13 cellular contexts compared by ENCODE assay signal in genomic region chr6:81265106-81265505, GRCh38.
DNase-seq lines count a peak whose midpoint lies in the region; ATAC-seq and TF ChIP-seq lines count a peak whose summit lies in the region.
"Had no signal": no experiment of that assay in that cellular context is flagged by ENCODE, and none has a peak within 500 bp of the region (broad histone marks: within the 10 kb centered on the region; RNA-seq: fewer than 3 reads in every experiment).

No MANE protein-coding gene starts in this region.

- H3K9ac ChIP-seq in skeletal muscle tissue (ENCODE audit: low read depth in 1 of 3, low read length in 3 of 3), result peak overlapping the region in 1 of 3 donors; percentile 13

- ATAC-seq in GM18861 (IDR thresholded peaks at IDR 0.05; ENCODE audit: unreplicated experiment), result no peak
- no peak for ATAC-seq in HG02763 (IDR thresholded peaks at IDR 0.05; ENCODE audit: unreplicated experiment)

- TF ChIP-seq CTCF in WI38 (IDR thresholded peaks at IDR 0.05; ENCODE audit: low read depth, low read length), result no peak
- TF ChIP-seq CTCF in left ventricle myocardium inferior (IDR thresholded peaks at IDR 0.05; ENCODE audit: borderline replicate concordance), result no peak

- no peaks in the 10 kb centered on the region for H3K36me3 ChIP-seq in left ventricle myocardium inferior
- H3K36me3 ChIP-seq in skeletal muscle tissue (ENCODE audit: control insufficient read depth in 3 of 3, insufficient read depth in 3 of 3, low read length in 3 of 3), result no peaks in the 10 kb centered on the region
- H3K36me3 ChIP-seq: adrenal gland, spleen had no signal

- H3K27me3 ChIP-seq in left ventricle myocardium inferior (ENCODE audit: low read depth), result no peaks in the 10 kb centered on the region
- H3K27me3 ChIP-seq in skeletal muscle tissue (ENCODE audit: control insufficient read depth in 3 of 3, insufficient read depth in 3 of 3, low read length in 3 of 3), result no peaks in the 10 kb centered on the region
- H3K27me3 ChIP-seq: adrenal gland, spleen had no signal

- H3K9me3 ChIP-seq in left ventricle myocardium inferior (replicated peaks), result peaks cover 10% of the 10 kb centered on the region
- H3K9me3 ChIP-seq in skeletal muscle tissue (ENCODE audit: control insufficient read depth in 3 of 3, low read length in 3 of 3), result no peaks in the 10 kb centered on the region
- H3K9me3 ChIP-seq: adrenal gland had no signal

- H3K4me3 ChIP-seq in WI38 (ENCODE audit: low read depth, low read length), result peak overlapping the region; percentile 42
- peak overlapping the region; percentile 28 for H3K4me3 ChIP-seq in left ventricle myocardium inferior
- peak overlapping the region; percentile 23 to 56 (median 54) for H3K4me3 ChIP-seq in skeletal muscle tissue (ENCODE audit: low read length in 3 of 3)

- intact Hi-C loops in left ventricle myocardium inferior (cut with micrococcal nuclease), result no loop called here

- DNase-seq in GM03348 (ENCODE audit: low spot score) (peak; percentile 61), left ventricle myocardium inferior (no peak), cortex of kidney (lab: John Stamatoyannopoulos, UW) (no peak)
- DNase-seq in activated CD4-positive, alpha-beta T cell treated with anti-CD3 and anti-CD28 coated beads for 1 hour, result no peak
- DNase-seq: DMS153, foreskin melanocyte, NCI-H69, spleen had no signal

- H3K4me1 ChIP-seq in left ventricle myocardium inferior (no peaks in the 10 kb centered on the region), skeletal muscle tissue (ENCODE audit: control insufficient read depth in 3 of 3, insufficient read depth in 3 of 3, low read length in 3 of 3) (no peaks in the 10 kb centered on the region)
- H3K4me1 ChIP-seq: adrenal gland, spleen had no signal

- H3K27ac ChIP-seq in left ventricle myocardium inferior (replicated peaks) (no peak overlapping the region), skeletal muscle tissue (ENCODE audit: low read depth, low read length) (no peak overlapping the region)
- H3K27ac ChIP-seq: adrenal gland, spleen had no signal
